ENCODE assay signal across 10 cellular contexts in genomic region chr2:46601328-46601963, GRCh38. TPM values are rescaled to one million over a fixed set of nuclear protein-coding genes. Genes with fewer than 3 reads are reported as not detected.
DNase-seq lines count a peak whose midpoint lies in the region; ATAC-seq and TF ChIP-seq lines count a peak whose summit lies in the region.
"Had no signal": no experiment of that assay in that cellular context is flagged by ENCODE, and none has a peak within 500 bp of the region (broad histone marks: within the 10 kb centered on the region; RNA-seq: fewer than 3 reads in every experiment).

No MANE protein-coding gene starts in this region.

- DNase-seq in AML-193 (lab: John Stamatoyannopoulos, UW) (peak; percentile 39 to 61), HCEC 1CT (peak; percentile 34), ascending aorta (ENCODE audit: low spot score in 2 of 2) (no peak), lower lobe of right lung (no peak), T-helper 1 cell (no peak), NCI-H2196 treated with DMSO at 0.1 percent for 48 hours (lab: John Stamatoyannopoulos, UW; ENCODE audit: unreplicated experiment) (no peak)
- DNase-seq: MG63 had no signal

- H3K36me3 ChIP-seq in ascending aorta (no peaks in the 10 kb centered on the region), lower lobe of right lung (no peaks in the 10 kb centered on the region)
- H3K36me3 ChIP-seq: MG63 had no signal

- ATAC-seq in lower lobe of right lung (no peak), HG02852 (IDR thresholded peaks at IDR 0.05; ENCODE audit: unreplicated experiment) (no peak), HG03442 (IDR thresholded peaks at IDR 0.05; ENCODE audit: unreplicated experiment) (no peak)
- ATAC-seq: activated T-helper 17 cell treated with anti-CD3 and anti-CD28 coated beads, Interleukin-2, amount 50 U/mL, for 72 hours had no signal

- H3K27me3 ChIP-seq in ascending aorta (no peaks in the 10 kb centered on the region), lower lobe of right lung (ENCODE audit: low read depth) (no peaks in the 10 kb centered on the region)
- H3K27me3 ChIP-seq: MG63 had no signal

- TF ChIP-seq CTCF in ascending aorta (IDR thresholded peaks at IDR 0.05) = peak; percentile 16 to 44 (median 43)
- TF ChIP-seq CTCF in lower lobe of right lung (IDR thresholded peaks at IDR 0.05) = peak; percentile 41

- H3K4me1 ChIP-seq in ascending aorta = no peaks in the 10 kb centered on the region
- no peaks in the 10 kb centered on the region for H3K4me1 ChIP-seq in lower lobe of right lung

- H3K27ac ChIP-seq in ascending aorta (no peak overlapping the region), lower lobe of right lung (no peak overlapping the region)

- H3K9me3 ChIP-seq in ascending aorta (no peaks in the 10 kb centered on the region), lower lobe of right lung (no peaks in the 10 kb centered on the region)

- intact Hi-C loops in ascending aorta (cut with DNase I) = no loop called here
- intact Hi-C loops in lower lobe of right lung (cut with DNase I) = no loop called here

- H3K4me3 ChIP-seq in ascending aorta (no peak overlapping the region), lower lobe of right lung (no peak overlapping the region)
- H3K4me3 ChIP-seq: MG63 had no signal

RNA-seq across cellular contexts. Expression of gene PIGF, which starts 15.4 kb away (rescaled TPM):
- total RNA-seq in ascending aorta = 12.3 TPM
- total RNA-seq in lower lobe of right lung = 17.9 TPM

RNA-seq across cellular contexts. Expression of gene CRIPT, which starts 15.6 kb away (rescaled TPM):
- total RNA-seq in ascending aorta (2.1 TPM), lower lobe of right lung (15.6 TPM)

RNA-seq across cellular contexts. Expression of gene ATP6V1E2, which starts 59.1 kb away (rescaled TPM):
- 8.4 TPM for total RNA-seq in ascending aorta
- total RNA-seq in lower lobe of right lung = 9.5 TPM

RNA-seq across cellular contexts. Expression of gene RHOQ, which starts 59.2 kb away (rescaled TPM):
- total RNA-seq in ascending aorta (40.0 TPM), lower lobe of right lung (88.5 TPM)

Comparison
In these comparisons a context has a peak if more than half of its experiments do, and no peak if none do; other contexts are left out.
1. DNase-seq: peak in AML-193 (2 of 2) and HCEC 1CT (single experiment); none in ascending aorta (0 of 2), lower lobe of right lung (single experiment), T-helper 1 cell (0 of 5) and NCI-H2196 treated with DMSO at 0.1 percent for 48 hours (single experiment).